In genomic region chr6:30647039-30647801, GRCh38 we compare ENCODE assay signal across 8 cellular contexts. TPM values are rescaled to one million over a fixed set of nuclear protein-coding genes. Genes with fewer than 3 reads are reported as not detected.
DNase-seq lines count a peak whose midpoint lies in the region; ATAC-seq and TF ChIP-seq lines count a peak whose summit lies in the region.

C6orf136 (plus strand) TSS chr6:30647133; CDS start chr6:30647232, 99 bp downstream.

- ATAC-seq in GM19397 (IDR thresholded peaks at IDR 0.05; ENCODE audit: unreplicated experiment) (peak; percentile 66), HG03571 (IDR thresholded peaks at IDR 0.05; ENCODE audit: unreplicated experiment) (peak; percentile 60), lower lobe of right lung (peak; percentile 93 to 96)
- ATAC-seq in activated CD8-positive, alpha-beta T cell treated with anti-CD3 and anti-CD28 coated beads for 36 hours = peak; percentile 88

- H3K27ac ChIP-seq in C4-2B = peak within 1 kb of the TSS; percentile 99
- peak within 1 kb of the TSS; percentile 89 for H3K27ac ChIP-seq in lower lobe of right lung

- intact Hi-C loops in activated CD8-positive, alpha-beta T cell treated with anti-CD3 and anti-CD28 coated beads for 36 hours (cut with micrococcal nuclease) = no loop called here
- intact Hi-C loops in lower lobe of right lung (cut with DNase I) = no loop called here

- H3K4me3 Mint-ChIP-seq in activated CD8-positive, alpha-beta T cell treated with anti-CD3 and anti-CD28 coated beads for 36 hours = peak within 1 kb of the TSS; percentile 90

- H3K36me3 Mint-ChIP-seq in activated CD8-positive, alpha-beta T cell treated with anti-CD3 and anti-CD28 coated beads for 36 hours (ENCODE audit: low read depth) = peaks cover 26% of the 10 kb centered on the region

- H3K9me3 Mint-ChIP-seq in activated CD8-positive, alpha-beta T cell treated with anti-CD3 and anti-CD28 coated beads for 36 hours = no peaks in the 10 kb centered on the region

- TF ChIP-seq CTCF in C4-2B (conservative IDR thresholded peaks at IDR 0.05) (no peak), lower lobe of right lung (IDR thresholded peaks at IDR 0.05) (no peak)
- TF ChIP-seq CTCF in activated CD8-positive, alpha-beta T cell treated with anti-CD3 and anti-CD28 coated beads for 36 hours (IDR thresholded peaks at IDR 0.05) = no peak

- H3K4me1 ChIP-seq in lower lobe of right lung = peaks cover 16% of the 10 kb centered on the region

- H3K36me3 ChIP-seq in lower lobe of right lung = peaks cover 35% of the 10 kb centered on the region

- no peaks in the 10 kb centered on the region for H3K9me3 ChIP-seq in lower lobe of right lung

- H3K27me3 ChIP-seq in lower lobe of right lung (ENCODE audit: low read depth) = no peaks in the 10 kb centered on the region

- CTCF ChIA-PET in activated CD8-positive, alpha-beta T cell treated with anti-CD3 and anti-CD28 coated beads for 36 hours (lab: Charles Lee) = interaction anchor here (0.7 to 2.5 kb wide), 6 partner anchors 21 to 433 kb away, joined by 3 to 14 read pairs (median 3); partner anchors contain the start of gene ATAT1

- DNase-seq in NCI-H82 (lab: John Stamatoyannopoulos, UW) = peak; percentile 97
- DNase-seq in activated CD8-positive, alpha-beta T cell treated with anti-CD3 and anti-CD28 coated beads for 36 hours = peak; percentile 86
- DNase-seq in ecto neural progenitor cell (ENCODE audit: low spot score) = peak; percentile 94
- DNase-seq in lower lobe of right lung = peak; percentile 89
- DNase-seq in stimulated activated CD4-positive, alpha-beta T cell treated with anti-CD3 and anti-CD28 coated beads, TNF-alpha, amount 100 ng/mL, for 4 hours (ENCODE audit: low read depth in 3 of 3) = peak; percentile 76 to 90 (median 90)

- H3K4me3 ChIP-seq in lower lobe of right lung = peak within 1 kb of the TSS; percentile 95

- peak within 1 kb of the TSS; percentile 92 for H3K27ac Mint-ChIP-seq in activated CD8-positive, alpha-beta T cell treated with anti-CD3 and anti-CD28 coated beads for 36 hours

- H3K4me1 Mint-ChIP-seq in activated CD8-positive, alpha-beta T cell treated with anti-CD3 and anti-CD28 coated beads for 36 hours (ENCODE audit: low read depth) = peaks cover 20% of the 10 kb centered on the region

- POLR2A ChIA-PET in activated CD8-positive, alpha-beta T cell treated with anti-CD3 and anti-CD28 coated beads for 36 hours (lab: Charles Lee) = interaction anchor here (1.0 to 1.7 kb wide), 4 partner anchors 9 to 155 kb away, joined by 3 to 8 read pairs (median 4); partner anchors contain the start of gene DHX16

- no peaks in the 10 kb centered on the region for H3K27me3 Mint-ChIP-seq in activated CD8-positive, alpha-beta T cell treated with anti-CD3 and anti-CD28 coated beads for 36 hours

RNA-seq across cellular contexts. Expression of gene C6orf136, which starts in this region (rescaled TPM):
- 10 to 100 TPM; 34.8 to 40.1 TPM for total RNA-seq in activated CD8-positive, alpha-beta T cell treated with anti-CD3 and anti-CD28 coated beads for 36 hours
- 19.9 TPM for total RNA-seq in lower lobe of right lung

Comparison
In these comparisons a context has a peak if more than half of its experiments do, and no peak if none do; other contexts are left out.
1. Peak in every context shown above with its lines: DNase-seq, ATAC-seq, H3K4me3 ChIP-seq and H3K27ac ChIP-seq.